1 cellular context compared by ENCODE assay signal in the genomic region with DNA sequence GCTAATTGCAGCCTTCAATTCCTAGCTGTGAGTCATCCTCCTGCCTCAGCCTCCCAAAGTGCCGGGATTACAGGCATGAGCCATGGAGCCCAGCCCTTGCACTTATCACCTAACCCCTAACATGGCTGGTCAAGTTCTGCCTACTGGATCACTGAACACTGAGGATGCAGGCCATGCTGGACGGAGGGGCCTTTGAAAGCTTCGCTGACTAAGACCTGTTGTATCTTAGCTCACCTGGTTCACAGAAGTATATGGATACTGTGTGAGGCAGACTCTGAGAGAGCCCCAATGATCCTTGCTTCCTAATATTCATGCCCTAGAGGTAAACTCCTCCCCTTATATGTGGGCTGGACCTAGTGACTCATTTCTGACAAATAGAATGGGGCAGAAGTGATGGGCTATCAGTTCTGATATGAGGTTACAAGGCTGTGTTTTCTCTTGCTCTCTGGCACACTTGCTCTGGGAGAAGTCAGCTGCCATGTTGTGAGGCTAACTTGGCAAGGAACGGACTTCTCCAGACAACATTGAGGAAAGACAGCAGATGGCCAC.
TF ChIP-seq lines count a peak whose summit lies in the region.

No MANE protein-coding gene starts in this region.

TF ChIP-seq in GM23338, 12 proteins besides CTCF, POLR2A, EP300 and RAD21 (continued from another document):
- TF ChIP-seq NANOG (IDR thresholded peaks at IDR 0.05; ENCODE audit: borderline replicate concordance) (no peak), POLR2AphosphoS5 (IDR thresholded peaks at IDR 0.05; ENCODE audit: low read depth) (no peak), JUNB (IDR thresholded peaks at IDR 0.05; ENCODE audit: unreplicated experiment) (no peak), ZNF331 (CRISPR knock-in tag; IDR thresholded peaks at IDR 0.05; ENCODE audit: low read depth) (no peak), STAT1 (IDR thresholded peaks at IDR 0.05; ENCODE audit: unreplicated experiment) (no peak)
TF ChIP-seq in GM23338: peak in this region for 0.
